ENCODE assay signal across 8 cellular contexts in genomic region chr10:68826764-68827591, GRCh38. TPM values are rescaled to one million over a fixed set of nuclear protein-coding genes. Genes with fewer than 3 reads are reported as not detected.
DNase-seq lines count a peak whose midpoint lies in the region; ATAC-seq and TF ChIP-seq lines count a peak whose summit lies in the region.

Gene STOX1 (plus strand): TSS chr10:68827531. CDS start chr10:68827624, 93 bp downstream.

- H3K9me3 Mint-ChIP-seq in activated B cell treated with CpG ODN at 0.5 μM for 24 hours = no peaks in the 10 kb centered on the region

- H3K27me3 Mint-ChIP-seq in activated B cell treated with CpG ODN at 0.5 μM for 24 hours = peaks cover 3% of the 10 kb centered on the region

- peak within 1 kb of the TSS; percentile 69 for H3K4me3 ChIP-seq in HAP-1

- ATAC-seq in activated B cell treated with CpG ODN at 0.5 μM for 24 hours (ENCODE audit: low read depth) = peak; percentile 68

- no peak for TF ChIP-seq CTCF in activated B cell treated with CpG ODN at 0.5 μM for 24 hours (IDR thresholded peaks at IDR 0.05)

- H3K4me1 Mint-ChIP-seq in activated B cell treated with CpG ODN at 0.5 μM for 24 hours = peaks cover 7% of the 10 kb centered on the region

- H3K27ac Mint-ChIP-seq in activated B cell treated with CpG ODN at 0.5 μM for 24 hours = no peak within 1 kb of the TSS

- H3K36me3 Mint-ChIP-seq in activated B cell treated with CpG ODN at 0.5 μM for 24 hours (ENCODE audit: low read depth) = no peaks in the 10 kb centered on the region

- intact Hi-C loops in activated B cell treated with CpG ODN at 0.5 μM for 24 hours (cut with micrococcal nuclease) = loop anchor here (10.0 kb wide), 1 partner anchor 262 kb away; the partner anchor contains the start of gene TET1

- H3K27me3 ChIP-seq in HAP-1 (ENCODE audit: low read depth) = no peaks in the 10 kb centered on the region
- no peaks in the 10 kb centered on the region for H3K27me3 ChIP-seq in layer of hippocampus (ENCODE audit: control insufficient read depth, insufficient read depth, low read length)

- no peaks in the 10 kb centered on the region for H3K36me3 ChIP-seq in HAP-1 (replicated peaks)

- peak within 1 kb of the TSS; percentile 60 for H3K27ac ChIP-seq in caudate nucleus (ENCODE audit: low read depth, low read length)
- H3K27ac ChIP-seq in layer of hippocampus (ENCODE audit: low read depth, low read length) = peak within 1 kb of the TSS; percentile 75

- no peaks in the 10 kb centered on the region for H3K9me3 ChIP-seq in HAP-1

- in situ Hi-C loops in HAP-1 (cut with MboI; ENCODE audit: low sequenced_read_pairs) = no loop called here

- CTCF ChIA-PET in activated B cell treated with CpG ODN at 0.5 μM for 24 hours (lab: Charles Lee) = no interaction called here

- peak; percentile 87 for DNase-seq in GM03348 (ENCODE audit: low spot score)
- peak; percentile 51 to 83 for DNase-seq in HAP-1 (ENCODE audit: low spot score in 2 of 2)
- DNase-seq in NCI-H1694 (lab: John Stamatoyannopoulos, UW) = peak; percentile 4
- peak; percentile 52 for DNase-seq in activated B cell treated with CpG ODN at 0.5 μM for 24 hours
- DNase-seq in caudate nucleus (lab: John Stamatoyannopoulos, UW) = peak in 40 of 61 donors; percentile 12 to 77 (median 40)
- peak; percentile 64 to 79 for DNase-seq in stimulated activated CD4-positive, alpha-beta T cell treated with anti-CD3 and anti-CD28 coated beads, Interleukin-2, amount 100 ng/mL, for 24 hours
- DNase-seq in GOT3 (lab: John Stamatoyannopoulos, UW) = no peak

- H3K4me1 ChIP-seq in HAP-1 = peaks cover 7% of the 10 kb centered on the region

- POLR2A ChIA-PET in activated B cell treated with CpG ODN at 0.5 μM for 24 hours (lab: Charles Lee) = interaction anchor here (0.6 to 2.6 kb wide), 5 partner anchors 13 to 1320 kb away, joined by 3 to 12 read pairs (median 4); partner anchors contain the start of genes DDX50 and HNRNPH3

- peak within 1 kb of the TSS; percentile 75 for H3K4me3 Mint-ChIP-seq in activated B cell treated with CpG ODN at 0.5 μM for 24 hours

RNA-seq across cellular contexts. Expression of gene STOX1, which starts in this region (rescaled TPM):
- 0.10 and 0.16 TPM in 2 replicates for total RNA-seq in activated B cell treated with CpG ODN at 0.5 μM for 24 hours

Comparison
In these comparisons a context has a peak if more than half of its experiments do, and no peak if none do; other contexts are left out.
1. Peak in DNase-seq and ATAC-seq in activated B cell treated with CpG ODN at 0.5 μM for 24 hours; RNA of the gene not detected or under 1 TPM.